ENCODE assay signal across 8 cellular contexts in genomic region chr20:36950432-36951197, GRCh38. TPM values are rescaled to one million over a fixed set of nuclear protein-coding genes. Genes with fewer than 3 reads are reported as not detected.
DNase-seq lines count a peak whose midpoint lies in the region; ATAC-seq and TF ChIP-seq lines count a peak whose summit lies in the region.

No MANE protein-coding gene starts in this region.

- H3K9me3 ChIP-seq in DND-41 (ENCODE audit: insufficient read depth, low read length, severe bottlenecking), result no peaks in the 10 kb centered on the region
- no peaks in the 10 kb centered on the region for H3K9me3 ChIP-seq in HAP-1
- H3K9me3 ChIP-seq in SK-N-SH, result no peaks in the 10 kb centered on the region
- H3K9me3 ChIP-seq in left lung, result no peaks in the 10 kb centered on the region
- no peaks in the 10 kb centered on the region for H3K9me3 ChIP-seq in stomach

- POLR2A ChIA-PET in SK-N-SH (lab: Yijun Ruan, JAX), result no interaction called here

- TF ChIP-seq RAD21 in SK-N-SH (IDR thresholded peaks at IDR 0.05; ENCODE audit: low read length), result no peak

- TF ChIP-seq CTCF in DND-41 (IDR thresholded peaks at IDR 0.05; ENCODE audit: borderline replicate concordance, extremely low read depth, low read length, poor library complexity, severe bottlenecking), result no peak
- no peak for TF ChIP-seq CTCF in SK-N-SH (IDR thresholded peaks at IDR 0.05)
- TF ChIP-seq CTCF in left lung (IDR thresholded peaks at IDR 0.05), result no peak
- no peak for TF ChIP-seq CTCF in stomach (IDR thresholded peaks at IDR 0.05)

- peaks cover 30% of the 10 kb centered on the region for H3K4me1 ChIP-seq in DND-41 (ENCODE audit: insufficient read depth, low read length)
- H3K4me1 ChIP-seq in HAP-1, result peaks cover 17% of the 10 kb centered on the region
- peaks cover 0 to 5% of the 10 kb centered on the region in 2 experiments; a peak in 1 of 4 replicates for H3K4me1 ChIP-seq in SK-N-SH (ENCODE audit: control insufficient read depth in 1 of 2, insufficient read depth in 2 of 2, low read depth in 1 of 2, low read length in 1 of 2)
- peaks cover 11 to 63% of the 10 kb centered on the region in 2 donors for H3K4me1 ChIP-seq in left lung
- H3K4me1 ChIP-seq in stomach, result peaks cover 34 to 79% (median 62%) of the 10 kb centered on the region in 4 donors

- H3F3A ChIP-seq in SK-N-SH (replicated peaks; ENCODE audit: insufficient read depth), result no peaks in the 10 kb centered on the region

- in situ Hi-C loops in HAP-1 (cut with MboI; ENCODE audit: low sequenced_read_pairs), result no loop called here

- H4K20me1 ChIP-seq in DND-41 (ENCODE audit: insufficient read depth, low read length), result peaks cover 24% of the 10 kb centered on the region
- H4K20me1 ChIP-seq in SK-N-SH (ENCODE audit: insufficient read depth), result no peaks in the 10 kb centered on the region

- H3K4me3 ChIP-seq in DND-41 (ENCODE audit: low read depth in 1 of 2, low read length in 2 of 2) (peak overlapping the region in 1 of 2 experiments; percentile 40; a peak in 2 of 4 replicates), HAP-1 (peak overlapping the region; percentile 93), SK-N-SH (ENCODE audit: low read depth in 2 of 2, low read length in 1 of 2) (peak overlapping the region; percentile 77 to 95), left lung (peak overlapping the region; percentile 90 to 100), stomach (peak overlapping the region; percentile 80 to 97 (median 94))

- ATAC-seq in DND-41 (ENCODE audit: insufficient read depth, low read depth) (peak; percentile 71), left lung (peak; percentile 12), esophagus mucosa (no peak)

- DNase-seq in DND-41 (peak; percentile 70), HAP-1 (ENCODE audit: low spot score in 2 of 2) (peak; percentile 51 to 53), SK-N-SH (no peak), cerebellum (ENCODE audit: low spot score) (peak; percentile 25), left lung (peak; percentile 37 to 80), stomach (peak; percentile 28), GM19240 (ENCODE audit: insufficient read length, low spot score) (no peak)

- CTCF ChIA-PET in SK-N-SH (lab: Yijun Ruan, JAX), result no interaction called here

- intact Hi-C loops in left lung (cut with DNase I) (no loop called here), stomach (cut with DNase I; ENCODE audit: low total_unique reads) (no loop called here)

- H2AFZ ChIP-seq in DND-41 (ENCODE audit: low read depth, low read length) (no peak overlapping the region), SK-N-SH (ENCODE audit: low read depth) (peak overlapping the region; percentile 99)

- H3K79me2 ChIP-seq in DND-41 (ENCODE audit: insufficient read depth, low read length), result no peaks in the 10 kb centered on the region
- H3K79me2 ChIP-seq in SK-N-SH (ENCODE audit: insufficient read depth), result no peaks in the 10 kb centered on the region; the same call in 1 of the 2 replicates

- H3K27ac ChIP-seq in DND-41 (ENCODE audit: low read length) (no peak overlapping the region), SK-N-SH (ENCODE audit: low read depth in 2 of 2, low read length in 1 of 2) (no peak overlapping the region), left lung (peak overlapping the region; percentile 90 to 97), stomach (peak overlapping the region; percentile 87 to 98 (median 91))

- peak overlapping the region; percentile 59 for H3K4me2 ChIP-seq in DND-41 (ENCODE audit: insufficient read depth, low read length)
- peak overlapping the region; percentile 98 for H3K4me2 ChIP-seq in SK-N-SH

- H3K9me2 ChIP-seq in SK-N-SH, result no peaks in the 10 kb centered on the region

- 50% methylated on average over 11 of the region's 24 CpGs for WGBS in SK-N-SH (ENCODE audit: low lambda C conversion rate)
- WGBS in stomach, 5 donors, result 0 to 2% (median 1%) methylated on average over 23 to 24 of the region's 24 CpGs

- no peak for TF ChIP-seq POLR2A in stomach (IDR thresholded peaks at IDR 0.05)

- H3K9ac ChIP-seq in DND-41 (ENCODE audit: low read depth, low read length), result no peak overlapping the region; the same call in 1 of the 2 replicates
- H3K9ac ChIP-seq in SK-N-SH, result peak overlapping the region; percentile 66

- no peak for TF ChIP-seq EP300 in SK-N-SH (IDR thresholded peaks at IDR 0.05; ENCODE audit: borderline replicate concordance in 1 of 2, low read depth in 1 of 2, low read length in 1 of 2)
- no peak for TF ChIP-seq EP300 in stomach (IDR thresholded peaks at IDR 0.05)

- H3K36me3 ChIP-seq in DND-41 (ENCODE audit: insufficient read depth, low read length) (no peaks in the 10 kb centered on the region), HAP-1 (replicated peaks) (peaks cover 4% of the 10 kb centered on the region; the same call in 1 of the 2 replicates), SK-N-SH (replicated peaks in 1 of 2; ENCODE audit: control insufficient read depth in 1 of 2, insufficient read depth in 2 of 2, low read length in 1 of 2) (no peaks in the 10 kb centered on the region), left lung (peaks cover 0 to 13% of the 10 kb centered on the region in 2 donors), stomach (peaks cover 0 to 16% (median 11%) of the 10 kb centered on the region in 4 donors)

- H3K27me3 ChIP-seq in DND-41 (ENCODE audit: insufficient read depth, low read length, poor library complexity) (peaks cover 30% of the 10 kb centered on the region), HAP-1 (ENCODE audit: low read depth) (no peaks in the 10 kb centered on the region), SK-N-SH (ENCODE audit: insufficient read depth) (no peaks in the 10 kb centered on the region), left lung (no peaks in the 10 kb centered on the region), stomach (no peaks in the 10 kb centered on the region)

TF ChIP-seq in SK-N-SH, 30 proteins besides CTCF, POLR2A, EP300 and RAD21:
- no peak for TF ChIP-seq TEAD4 (IDR thresholded peaks at IDR 0.05; ENCODE audit: borderline replicate concordance, insufficient read depth)
- no peak for TF ChIP-seq FOSL2 (IDR thresholded peaks at IDR 0.05; ENCODE audit: borderline replicate concordance, low read depth)
- no peak for TF ChIP-seq MXI1 (IDR thresholded peaks at IDR 0.05; ENCODE audit: low read depth, low read length)
- TF ChIP-seq GATA2 (CRISPR knock-in tag; IDR thresholded peaks at IDR 0.05), result no peak
- TF ChIP-seq SMC3 (IDR thresholded peaks at IDR 0.05; ENCODE audit: low read depth, low read length), result no peak
- TF ChIP-seq NRF1 (IDR thresholded peaks at IDR 0.05; ENCODE audit: low read depth, low read length), result no peak
- TF ChIP-seq MAX (IDR thresholded peaks at IDR 0.05; ENCODE audit: low read depth), result no peak
- no peak for TF ChIP-seq GABPA (IDR thresholded peaks at IDR 0.05; ENCODE audit: low read depth)
- TF ChIP-seq CHD2 (IDR thresholded peaks at IDR 0.05; ENCODE audit: low read length, partially characterized antibody), result no peak
- TF ChIP-seq MEF2A (IDR thresholded peaks at IDR 0.05; ENCODE audit: borderline replicate concordance, low read depth), result no peak
- no peak for TF ChIP-seq RFX5 (IDR thresholded peaks at IDR 0.05; ENCODE audit: low read length)
- TF ChIP-seq RXRA (IDR thresholded peaks at IDR 0.05; ENCODE audit: borderline replicate concordance, low read depth), result no peak
- no peak for TF ChIP-seq TCF12 (IDR thresholded peaks at IDR 0.05)
- TF ChIP-seq SIN3A (IDR thresholded peaks at IDR 0.05; ENCODE audit: borderline replicate concordance, low read depth, low read length), result no peak

RNA-seq across cellular contexts. Expression of gene SAMHD1, which starts 0.9 kb away (rescaled TPM):
- polyA plus RNA-seq in SK-N-SH (2012; rRNA removed) (5.9 and 7.2 TPM in 2 replicates), stomach (10 to 100 TPM; 38.7 to 64.4 (median 57.6) TPM)
- 7.5 and 9.9 TPM in 2 replicates for polyA plus RNA-seq in SK-N-SH (2012; cell fraction: cytosol; rRNA removed)
- polyA plus RNA-seq in SK-N-SH (2012; cell fraction: nucleus; rRNA removed), result 3.1 and 4.6 TPM in 2 replicates
- total RNA-seq in cerebellum (23.4 TPM), left lung (100 to 1,000 TPM; 128 to 197 TPM), stomach (100 to 1,000 TPM in 3 of 5 donors, 10 to 100 TPM in 2; 84.9 to 151 (median 111) TPM), esophagus mucosa (23.9 TPM)

Comparison
In these comparisons a context has a peak if more than half of its experiments do, and no peak if none do; other contexts are left out.
1. DNase-seq: peak in DND-41 (single experiment), HAP-1 (2 of 2), cerebellum (single experiment), left lung (2 of 2) and stomach (single experiment); none in SK-N-SH (single experiment) and GM19240 (single experiment).
2. H3K27ac ChIP-seq: peak in left lung (2 of 2) and stomach (5 of 5); none in DND-41 (single experiment) and SK-N-SH (0 of 2).